ENCODE assay signal across 1 cellular context in the genomic region with DNA sequence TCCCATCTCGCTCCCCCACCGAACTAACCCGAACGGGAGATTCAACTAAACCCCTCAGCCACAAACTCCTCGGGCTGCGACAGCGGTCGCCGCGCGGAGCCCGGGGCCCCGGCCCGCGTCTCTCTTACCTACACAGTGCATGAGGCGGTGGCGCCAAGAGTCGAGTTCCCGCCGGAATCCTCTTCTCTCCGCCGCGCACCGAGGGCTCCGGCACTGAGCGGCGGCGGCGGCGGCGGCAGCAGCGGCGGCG.
TF ChIP-seq lines count a peak whose summit lies in the region.

No MANE protein-coding gene starts in this region.

TF ChIP-seq in K562, 482 proteins besides CTCF, POLR2A, EP300 and RAD21 (continued from another document):
- no peak for TF ChIP-seq ZNF766 (CRISPR knock-in tag; conservative IDR thresholded peaks at IDR 0.05)
- peak; percentile 84; the same call in 1 of the 2 replicates for TF ChIP-seq HMG20B (CRISPR knock-in tag; IDR thresholded peaks at IDR 0.05)
